ENCODE assay signal across 1 cellular context in the genomic region with DNA sequence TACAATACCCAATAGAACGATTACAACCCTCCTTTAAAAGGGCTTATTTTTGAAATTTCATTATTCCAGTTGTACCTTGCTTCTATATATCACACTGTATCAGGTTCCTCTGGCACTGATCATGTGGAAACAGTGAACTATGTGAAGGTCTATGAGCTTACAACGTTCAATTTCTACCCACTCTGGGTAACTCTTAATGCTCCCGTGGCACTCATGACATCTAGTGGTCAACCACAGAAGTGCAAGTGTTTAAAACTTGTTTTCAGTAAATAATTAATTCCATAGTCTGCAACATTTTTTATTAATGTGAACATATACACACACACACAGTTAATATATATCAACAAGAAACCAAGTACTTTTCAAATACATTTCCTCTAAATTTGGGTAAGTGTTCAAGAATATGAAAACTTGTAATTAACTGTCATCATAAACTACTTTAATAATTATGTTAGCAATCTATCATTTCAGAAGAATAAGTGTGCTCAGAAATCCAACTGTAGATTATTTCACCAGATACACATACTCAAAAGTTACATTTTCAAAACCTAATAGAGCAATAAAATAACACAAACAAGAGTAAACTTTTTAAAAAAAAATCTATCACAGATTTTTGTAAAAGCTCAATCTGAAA.
TF ChIP-seq lines count a peak whose summit lies in the region.

No MANE protein-coding gene starts in this region.

TF ChIP-seq in WTC11, 78 proteins besides CTCF, POLR2A, EP300 and RAD21 (continued from another document):
- TF ChIP-seq ZNF425 (CRISPR knock-in tag; conservative IDR thresholded peaks at IDR 0.05), result no peak
- no peak for TF ChIP-seq TP53 (CRISPR knock-in tag; IDR thresholded peaks at IDR 0.05)
- TF ChIP-seq ATF3 (CRISPR knock-in tag; conservative IDR thresholded peaks at IDR 0.05), result no peak
- TF ChIP-seq, protein P1, sequence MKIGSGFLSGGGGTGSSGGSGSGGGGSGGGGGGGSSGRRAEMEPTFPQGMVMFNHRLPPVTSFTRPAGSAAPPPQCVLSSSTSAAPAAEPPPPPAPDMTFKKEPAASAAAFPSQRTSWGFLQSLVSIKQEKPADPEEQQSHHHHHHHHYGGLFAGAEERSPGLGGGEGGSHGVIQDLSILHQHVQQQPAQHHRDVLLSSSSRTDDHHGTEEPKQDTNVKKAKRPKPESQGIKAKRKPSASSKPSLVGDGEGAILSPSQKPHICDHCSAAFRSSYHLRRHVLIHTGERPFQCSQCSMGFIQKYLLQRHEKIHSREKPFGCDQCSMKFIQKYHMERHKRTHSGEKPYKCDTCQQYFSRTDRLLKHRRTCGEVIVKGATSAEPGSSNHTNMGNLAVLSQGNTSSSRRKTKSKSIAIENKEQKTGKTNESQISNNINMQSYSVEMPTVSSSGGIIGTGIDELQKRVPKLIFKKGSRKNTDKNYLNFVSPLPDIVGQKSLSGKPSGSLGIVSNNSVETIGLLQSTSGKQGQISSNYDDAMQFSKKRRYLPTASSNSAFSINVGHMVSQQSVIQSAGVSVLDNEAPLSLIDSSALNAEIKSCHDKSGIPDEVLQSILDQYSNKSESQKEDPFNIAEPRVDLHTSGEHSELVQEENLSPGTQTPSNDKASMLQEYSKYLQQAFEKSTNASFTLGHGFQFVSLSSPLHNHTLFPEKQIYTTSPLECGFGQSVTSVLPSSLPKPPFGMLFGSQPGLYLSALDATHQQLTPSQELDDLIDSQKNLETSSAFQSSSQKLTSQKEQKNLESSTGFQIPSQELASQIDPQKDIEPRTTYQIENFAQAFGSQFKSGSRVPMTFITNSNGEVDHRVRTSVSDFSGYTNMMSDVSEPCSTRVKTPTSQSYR (CRISPR knock-in tag; IDR thresholded peaks at IDR 0.05), result no peak
- no peak for TF ChIP-seq ESRRA (CRISPR knock-in tag; IDR thresholded peaks at IDR 0.05; ENCODE audit: borderline replicate concordance)
- TF ChIP-seq SMAD3 (CRISPR knock-in tag; IDR thresholded peaks at IDR 0.05; ENCODE audit: borderline replicate concordance), result no peak
- TF ChIP-seq, protein P2, sequence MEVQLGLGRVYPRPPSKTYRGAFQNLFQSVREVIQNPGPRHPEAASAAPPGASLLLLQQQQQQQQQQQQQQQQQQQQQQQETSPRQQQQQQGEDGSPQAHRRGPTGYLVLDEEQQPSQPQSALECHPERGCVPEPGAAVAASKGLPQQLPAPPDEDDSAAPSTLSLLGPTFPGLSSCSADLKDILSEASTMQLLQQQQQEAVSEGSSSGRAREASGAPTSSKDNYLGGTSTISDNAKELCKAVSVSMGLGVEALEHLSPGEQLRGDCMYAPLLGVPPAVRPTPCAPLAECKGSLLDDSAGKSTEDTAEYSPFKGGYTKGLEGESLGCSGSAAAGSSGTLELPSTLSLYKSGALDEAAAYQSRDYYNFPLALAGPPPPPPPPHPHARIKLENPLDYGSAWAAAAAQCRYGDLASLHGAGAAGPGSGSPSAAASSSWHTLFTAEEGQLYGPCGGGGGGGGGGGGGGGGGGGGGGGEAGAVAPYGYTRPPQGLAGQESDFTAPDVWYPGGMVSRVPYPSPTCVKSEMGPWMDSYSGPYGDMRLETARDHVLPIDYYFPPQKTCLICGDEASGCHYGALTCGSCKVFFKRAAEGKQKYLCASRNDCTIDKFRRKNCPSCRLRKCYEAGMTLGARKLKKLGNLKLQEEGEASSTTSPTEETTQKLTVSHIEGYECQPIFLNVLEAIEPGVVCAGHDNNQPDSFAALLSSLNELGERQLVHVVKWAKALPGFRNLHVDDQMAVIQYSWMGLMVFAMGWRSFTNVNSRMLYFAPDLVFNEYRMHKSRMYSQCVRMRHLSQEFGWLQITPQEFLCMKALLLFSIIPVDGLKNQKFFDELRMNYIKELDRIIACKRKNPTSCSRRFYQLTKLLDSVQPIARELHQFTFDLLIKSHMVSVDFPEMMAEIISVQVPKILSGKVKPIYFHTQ (CRISPR knock-in tag; IDR thresholded peaks at IDR 0.05), result no peak
- TF ChIP-seq, protein P3, sequence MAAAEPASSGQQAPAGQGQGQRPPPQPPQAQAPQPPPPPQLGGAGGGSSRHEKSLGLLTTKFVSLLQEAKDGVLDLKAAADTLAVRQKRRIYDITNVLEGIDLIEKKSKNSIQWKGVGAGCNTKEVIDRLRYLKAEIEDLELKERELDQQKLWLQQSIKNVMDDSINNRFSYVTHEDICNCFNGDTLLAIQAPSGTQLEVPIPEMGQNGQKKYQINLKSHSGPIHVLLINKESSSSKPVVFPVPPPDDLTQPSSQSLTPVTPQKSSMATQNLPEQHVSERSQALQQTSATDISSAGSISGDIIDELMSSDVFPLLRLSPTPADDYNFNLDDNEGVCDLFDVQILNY (CRISPR knock-in tag; IDR thresholded peaks at IDR 0.05), result no peak
- TF ChIP-seq ZSCAN18 (CRISPR knock-in tag; IDR thresholded peaks at IDR 0.05), result no peak
- no peak for TF ChIP-seq CREM (CRISPR knock-in tag; IDR thresholded peaks at IDR 0.05)
- no peak for TF ChIP-seq CREB1 (CRISPR knock-in tag; IDR thresholded peaks at IDR 0.05)
- no peak for TF ChIP-seq MYBL2 (CRISPR knock-in tag; IDR thresholded peaks at IDR 0.05)
- no peak for TF ChIP-seq MLX (CRISPR knock-in tag; IDR thresholded peaks at IDR 0.05)
- TF ChIP-seq RELA (CRISPR knock-in tag; IDR thresholded peaks at IDR 0.05; ENCODE audit: borderline replicate concordance), result no peak
- no peak for TF ChIP-seq ZNF423 (CRISPR knock-in tag; IDR thresholded peaks at IDR 0.05)
- no peak for TF ChIP-seq TEAD4 (CRISPR knock-in tag; IDR thresholded peaks at IDR 0.05)
